1 cellular context compared by ENCODE assay signal in genomic region chr2:26020214-26020613, GRCh38.
TF ChIP-seq lines count a peak whose summit lies in the region.

No MANE protein-coding gene starts in this region.

TF ChIP-seq in H1, 55 proteins besides CTCF, POLR2A, EP300 and RAD21:
- TF ChIP-seq RBBP5 (IDR thresholded peaks at IDR 0.05; ENCODE audit: borderline replicate concordance, low read depth, low read length): no peak
- TF ChIP-seq TBP (IDR thresholded peaks at IDR 0.05; ENCODE audit: low read depth, low read length): no peak
